ENCODE assay signal across 20 cellular contexts in the genomic region with DNA sequence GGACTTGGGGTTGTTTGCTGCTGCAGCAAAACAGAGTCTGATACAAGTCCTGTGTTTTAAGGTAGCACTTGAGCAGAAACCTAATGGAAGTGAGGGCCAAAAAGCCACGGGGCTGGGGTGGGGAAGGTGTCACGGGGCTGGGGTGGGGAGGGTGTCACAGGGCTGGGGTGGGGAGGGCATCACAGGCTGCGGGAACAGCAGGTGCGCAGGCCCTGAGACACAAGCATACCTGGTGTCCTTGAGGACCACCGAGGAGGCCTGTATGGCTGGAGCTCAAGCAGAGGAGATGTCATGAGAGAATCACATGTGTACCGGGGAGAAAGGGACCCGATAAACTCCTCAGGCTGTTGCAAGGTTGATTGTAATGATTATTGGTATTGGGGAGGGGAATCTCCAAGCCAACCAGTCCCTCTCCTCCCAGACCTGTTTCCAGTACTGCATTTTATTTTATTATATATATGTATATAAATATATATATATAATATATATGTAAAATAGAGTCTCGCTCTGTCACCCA. TPM values are rescaled to one million over a fixed set of nuclear protein-coding genes. Genes with fewer than 3 reads are reported as not detected.
DNase-seq lines count a peak whose midpoint lies in the region; TF ChIP-seq lines count a peak whose summit lies in the region.
"Had no signal": no experiment of that assay in that cellular context is flagged by ENCODE, and none has a peak within 500 bp of the region (broad histone marks: within the 10 kb centered on the region; RNA-seq: fewer than 3 reads in every experiment).

No MANE protein-coding gene starts in this region.

- H3K36me3 ChIP-seq in SU-DHL-6 (ENCODE audit: low read length) (no peaks in the 10 kb centered on the region), neuronal stem cell (replicated peaks in 1 of 2; ENCODE audit: control insufficient read depth in 2 of 2, insufficient read depth in 2 of 2, low read length in 2 of 2) (no peaks in the 10 kb centered on the region)

- H3K4ac ChIP-seq in neuronal stem cell (ENCODE audit: low read length): no peak overlapping the region

- TF ChIP-seq CTCF in SU-DHL-6 (IDR thresholded peaks at IDR 0.05; ENCODE audit: insufficient read depth, low read length, poor library complexity, severe bottlenecking): no peak

- peak overlapping the region; percentile 48 for H2AK5ac ChIP-seq in neuronal stem cell (ENCODE audit: low read depth, low read length)

- H3K9ac ChIP-seq in SU-DHL-6 (ENCODE audit: low read length) (peak overlapping the region; percentile 14; the same call in 1 of the 2 replicates), neuronal stem cell (ENCODE audit: low read depth, low read length, poor library complexity) (no peak overlapping the region)

- no peak overlapping the region for H3K18ac ChIP-seq in neuronal stem cell (ENCODE audit: low read length)

- H3K23ac ChIP-seq in neuronal stem cell (ENCODE audit: low read depth, low read length, poor library complexity): no peak overlapping the region

- no peak overlapping the region for H4K91ac ChIP-seq in neuronal stem cell (ENCODE audit: low read depth, low read length, poor library complexity)

- no peak overlapping the region for H2BK120ac ChIP-seq in neuronal stem cell (ENCODE audit: low read depth, low read length)

- no peak overlapping the region for H4K8ac ChIP-seq in neuronal stem cell (ENCODE audit: low read depth, low read length)

- no peaks in the 10 kb centered on the region for H3K9me2 ChIP-seq in SU-DHL-6 (replicated peaks; ENCODE audit: insufficient read depth, low read length)

- H3K4me3 ChIP-seq in SU-DHL-6 (ENCODE audit: insufficient read depth, low read length, poor library complexity, severe bottlenecking) (no peak overlapping the region), neuronal stem cell (ENCODE audit: low read length in 2 of 2) (no peak overlapping the region)
- H3K4me3 ChIP-seq: A549 had no signal

- no peaks in the 10 kb centered on the region for H4K20me1 ChIP-seq in SU-DHL-6 (ENCODE audit: low read depth, low read length)

- WGBS in neuronal stem cell (ENCODE audit: extremely low coverage in 2 of 2, insufficient read length in 2 of 2, insufficient replicate concordance in 1 of 2), 2 donors: no CpG with 5 or more reads among the region's 8 CpGs

- no peak overlapping the region for H3K14ac ChIP-seq in neuronal stem cell (ENCODE audit: low read length)

- peak; percentile 21 for DNase-seq in activated CD8-positive, alpha-beta memory T cell treated with anti-CD3 and anti-CD28 coated beads for 24 hours
- DNase-seq in activated CD8-positive, alpha-beta memory T cell treated with anti-CD3 and anti-CD28 coated beads, Interleukin-2, amount 50 U/mL, for 48 hours: no peak
- peak; percentile 62 for DNase-seq in NAMALWA (ENCODE audit: low spot score)
- DNase-seq in neuronal stem cell (ENCODE audit: low spot score): no peak
- no peak for DNase-seq in DMS53 (lab: John Stamatoyannopoulos, UW)
- DNase-seq in NCI-H1417 (lab: John Stamatoyannopoulos, UW): no peak
- DNase-seq in mucosa of gallbladder (ENCODE audit: low spot score): no peak
- DNase-seq: AML-193, DMS 273 treated with DMSO at 0.1 percent for 48 hours, GDM1, H9 had no signal

- peaks cover 1 to 4% of the 10 kb centered on the region in 2 donors for H3K4me1 ChIP-seq in neuronal stem cell (ENCODE audit: control insufficient read depth in 2 of 2, insufficient read depth in 1 of 2, low read depth in 1 of 2, low read length in 2 of 2)
- H3K4me1 ChIP-seq: A549 had no signal

- no peaks in the 10 kb centered on the region for H3K9me3 ChIP-seq in SU-DHL-6 (ENCODE audit: insufficient read depth, low read length)
- no peaks in the 10 kb centered on the region for H3K9me3 ChIP-seq in neuronal stem cell (replicated peaks in 1 of 2; ENCODE audit: control insufficient read depth in 2 of 2, insufficient read depth in 1 of 2, low read depth in 1 of 2, low read length in 2 of 2)
- H3K9me3 ChIP-seq: A549 had no signal

- H2BK12ac ChIP-seq in neuronal stem cell (ENCODE audit: low read length): no peak overlapping the region

- H3K4me2 ChIP-seq in SU-DHL-6 (ENCODE audit: low read depth, low read length, poor library complexity, severe bottlenecking): peak overlapping the region; percentile 59
- no peak overlapping the region for H3K4me2 ChIP-seq in neuronal stem cell (ENCODE audit: insufficient read depth, low read length, poor library complexity, severe bottlenecking)
- H3K4me2 ChIP-seq: A549 had no signal

- H2BK5ac ChIP-seq in neuronal stem cell (ENCODE audit: low read length): no peak overlapping the region

- no peak overlapping the region for H2BK15ac ChIP-seq in neuronal stem cell (ENCODE audit: low read length)

- no peaks in the 10 kb centered on the region for H3K79me1 ChIP-seq in neuronal stem cell (ENCODE audit: low read depth, low read length)

- H3K27me3 ChIP-seq in SU-DHL-6 (ENCODE audit: low read length): no peaks in the 10 kb centered on the region
- peaks cover 0 to 10% (median 0%) of the 10 kb centered on the region in 3 experiments for H3K27me3 ChIP-seq in neuronal stem cell (ENCODE audit: control insufficient read depth in 3 of 3, insufficient read depth in 3 of 3, low read depth in 1 of 3, low read length in 3 of 3)

- peaks cover 50% of the 10 kb centered on the region for H3F3A ChIP-seq in SU-DHL-6 (ENCODE audit: insufficient read depth)

- H3K79me2 ChIP-seq in SU-DHL-6 (ENCODE audit: insufficient read depth, low read length): no peaks in the 10 kb centered on the region

- H3K27ac ChIP-seq in SU-DHL-6 (ENCODE audit: low read depth, low read length): peak overlapping the region; percentile 98
- no peak overlapping the region for H3K27ac ChIP-seq in neuronal stem cell (replicated peaks; ENCODE audit: low read length)
- H3K27ac ChIP-seq: 22Rv1, A549 had no signal

- H2AFZ ChIP-seq in SU-DHL-6 (ENCODE audit: low read depth, low read length, severe bottlenecking) (no peak overlapping the region), neuronal stem cell (ENCODE audit: low read length) (no peak overlapping the region)

RNA-seq across cellular contexts. Expression of a gene that starts 13.6 kb away (rescaled TPM):
- not detected for polyA plus RNA-seq in neuronal stem cell (2013, experiment 1 of 2)
- polyA plus RNA-seq in neuronal stem cell (2013, experiment 2 of 2): not detected
- not detected for total RNA-seq in mucosa of gallbladder
- total RNA-seq: CD8-positive, alpha-beta T cell; Daoy; H1; H9; HepG2 had no signal
- polyA plus RNA-seq: A549, BJ, H1, HepG2, IgD-negative memory B cell had no signal

RNA-seq across cellular contexts. Expression of a gene that starts 35.0 kb away (rescaled TPM):
- 21.8 TPM for polyA plus RNA-seq in neuronal stem cell (2013, experiment 1 of 2)
- 21.8 TPM for polyA plus RNA-seq in neuronal stem cell (2013, experiment 2 of 2)
- 20.9 TPM for total RNA-seq in mucosa of gallbladder

RNA-seq across cellular contexts. Expression of a gene that starts 49.6 kb away (rescaled TPM):
- polyA plus RNA-seq in neuronal stem cell (2013, experiment 1 of 2): 17.6 TPM
- 17.7 TPM for polyA plus RNA-seq in neuronal stem cell (2013, experiment 2 of 2)
- 1.2 TPM for total RNA-seq in mucosa of gallbladder
- total RNA-seq: CD8-positive, alpha-beta T cell; HepG2 had no signal
- polyA plus RNA-seq: BJ, HepG2, IgD-negative memory B cell had no signal

Comparison
In these comparisons a context has a peak if more than half of its experiments do, and no peak if none do; other contexts are left out.
1. DNase-seq: peak in activated CD8-positive, alpha-beta memory T cell treated with anti-CD3 and anti-CD28 coated beads for 24 hours (single experiment) and NAMALWA (single experiment); none in activated CD8-positive, alpha-beta memory T cell treated with anti-CD3 and anti-CD28 coated beads, Interleukin-2, amount 50 U/mL, for 48 hours (single experiment), neuronal stem cell (single experiment), DMS53 (single experiment), NCI-H1417 (0 of 3) and mucosa of gallbladder (single experiment).